ENCODE assay signal across 9 cellular contexts in genomic region chr3:129611812-129612349, GRCh38. TPM values are rescaled to one million over a fixed set of nuclear protein-coding genes. Genes with fewer than 3 reads are reported as not detected.
DNase-seq lines count a peak whose midpoint lies in the region; ATAC-seq and TF ChIP-seq lines count a peak whose summit lies in the region.
"Had no signal": no experiment of that assay in that cellular context is flagged by ENCODE, and none has a peak within 500 bp of the region (broad histone marks: within the 10 kb centered on the region; RNA-seq: fewer than 3 reads in every experiment).

No MANE protein-coding gene starts in this region.

- H3K9ac ChIP-seq in HUES64 (ENCODE audit: low read depth, low read length) (peak overlapping the region; percentile 58; the same call in 1 of the 2 replicates), mesendoderm (ENCODE audit: low read length) (peak overlapping the region; percentile 45)

- ATAC-seq in HG03159 (IDR thresholded peaks at IDR 0.05; ENCODE audit: unreplicated experiment) = no peak
- ATAC-seq in GM19035 (IDR thresholded peaks at IDR 0.05; ENCODE audit: unreplicated experiment) = no peak
- ATAC-seq: esophagus mucosa had no signal

- H3K27ac ChIP-seq in HUES64 (ENCODE audit: low read depth, low read length) (peak overlapping the region; percentile 61), mesendoderm (ENCODE audit: low read depth, low read length) (peak overlapping the region; percentile 81), uterus (peak overlapping the region; percentile 12 to 45)

- no peak overlapping the region for H2BK15ac ChIP-seq in mesendoderm (replicated peaks; ENCODE audit: low read depth)

- no peak overlapping the region for H2AK5ac ChIP-seq in mesendoderm (ENCODE audit: low read length)

- H3K79me1 ChIP-seq in mesendoderm (ENCODE audit: low read length) = no peaks in the 10 kb centered on the region

- DNase-seq in epidermal melanocyte (ENCODE audit: insufficient read length, low spot score) = peak; percentile 70
- peak; percentile 97 for DNase-seq in mesendoderm
- DNase-seq in uterus = no peak
- DNase-seq in NCI-H526 treated with DMSO at 0.1 percent for 48 hours (lab: John Stamatoyannopoulos, UW) = no peak
- DNase-seq: NCI-H226 had no signal

- 26% methylated on average over 22 of the region's 22 CpGs for WGBS in HUES64
- WGBS in mesendoderm (ENCODE audit: extremely low coverage, insufficient coverage, low lambda C conversion rate) = no CpG with 5 or more reads among the region's 22 CpGs

- peak overlapping the region; percentile 74 for H4K5ac ChIP-seq in mesendoderm (ENCODE audit: low read length)

- TF ChIP-seq POLR2A in uterus (IDR thresholded peaks at IDR 0.05) = no peak

- H3K4me2 ChIP-seq in mesendoderm (ENCODE audit: low read length) = no peak overlapping the region

- no peak overlapping the region for H4K8ac ChIP-seq in mesendoderm (ENCODE audit: low read depth, low read length)

- H3K36me3 ChIP-seq in HUES64 (ENCODE audit: insufficient read depth, low read length) (no peaks in the 10 kb centered on the region), mesendoderm (ENCODE audit: control insufficient read depth, insufficient read depth, low read length) (no peaks in the 10 kb centered on the region), uterus (no peaks in the 10 kb centered on the region)

- H3K9me3 ChIP-seq in HUES64 (ENCODE audit: insufficient read depth, low read depth, low read length) (no peaks in the 10 kb centered on the region), uterus (no peaks in the 10 kb centered on the region)

- peak overlapping the region; percentile 51 for H3K56ac ChIP-seq in mesendoderm (ENCODE audit: low read length)

- H2BK5ac ChIP-seq in mesendoderm (ENCODE audit: low read length) = peak overlapping the region; percentile 74

- H3K4me3 ChIP-seq in HUES64 (ENCODE audit: low read length) (no peak overlapping the region), mesendoderm (ENCODE audit: low read length) (no peak overlapping the region), uterus (no peak overlapping the region)

- H3K4me1 ChIP-seq in HUES64 (ENCODE audit: insufficient read depth, low read length) (peaks cover 17% of the 10 kb centered on the region), mesendoderm (ENCODE audit: control insufficient read depth, low read depth, low read length) (peaks cover 17% of the 10 kb centered on the region), uterus (peaks cover 0 to 18% of the 10 kb centered on the region in 2 donors)

- intact Hi-C loops in uterus (cut with DNase I; ENCODE audit: low total_unique reads) = no loop called here

- no peak overlapping the region for H2BK120ac ChIP-seq in mesendoderm (ENCODE audit: low read depth, low read length)

- H3K18ac ChIP-seq in mesendoderm (ENCODE audit: low read length) = peak overlapping the region; percentile 34

- no peaks in the 10 kb centered on the region for H3K79me2 ChIP-seq in mesendoderm (ENCODE audit: control insufficient read depth, insufficient read depth, low read length)

- H3K4ac ChIP-seq in mesendoderm (ENCODE audit: low read depth, low read length) = peak overlapping the region; percentile 56

- peak overlapping the region; percentile 60 for H3K23ac ChIP-seq in mesendoderm (ENCODE audit: low read length)

- H3K27me3 ChIP-seq in HUES64 (ENCODE audit: insufficient read depth, low read length) (peaks cover 3% of the 10 kb centered on the region; the same call in 1 of the 2 replicates), mesendoderm (ENCODE audit: insufficient read depth, low read length, poor library complexity) (no peaks in the 10 kb centered on the region), uterus (no peaks in the 10 kb centered on the region)

- no peak for TF ChIP-seq CTCF in uterus (IDR thresholded peaks at IDR 0.05)

RNA-seq across cellular contexts. Expression of gene PLXND1, which starts 5.4 kb away (rescaled TPM):
- 33.5 TPM for polyA plus RNA-seq in HUES64 (2013, experiment 1 of 2)
- 48.6 TPM for polyA plus RNA-seq in HUES64 (2013, experiment 2 of 2)
- 94.2 TPM for polyA plus RNA-seq in mesendoderm (2013, experiment 1 of 2)
- 90.0 TPM for polyA plus RNA-seq in mesendoderm (2013, experiment 2 of 2)
- 100 to 1,000 TPM in 3 of 4 donors, 10 to 100 TPM in 1; 54.7 to 343 (median 121) TPM for total RNA-seq in uterus

Comparison
In these comparisons a context has a peak if more than half of its experiments do, and no peak if none do; other contexts are left out.
1. H3K27ac ChIP-seq: peak in every context shown above with its lines; median percentile 81 in mesendoderm; 61 in HUES64; 28 in uterus.
2. DNase-seq: peak in epidermal melanocyte (single experiment) and mesendoderm (single experiment); none in uterus (0 of 2) and NCI-H526 treated with DMSO at 0.1 percent for 48 hours (single experiment).